ENCODE assay signal across 10 cellular contexts in genomic region chr5:78886650-78887230, GRCh38.
DNase-seq lines count a peak whose midpoint lies in the region; TF ChIP-seq lines count a peak whose summit lies in the region.
"Had no signal": no experiment of that assay in that cellular context is flagged by ENCODE, and none has a peak within 500 bp of the region (broad histone marks: within the 10 kb centered on the region; RNA-seq: fewer than 3 reads in every experiment).

No MANE protein-coding gene starts in this region.

- 79% methylated on average over 2 of the region's 2 CpGs for WGBS in suprapubic skin

- H3K36me3 ChIP-seq in brain microvascular endothelial cell (replicated peaks) (no peaks in the 10 kb centered on the region), suprapubic skin (no peaks in the 10 kb centered on the region)

- peak; percentile 74 for TF ChIP-seq CTCF in Calu3 (IDR thresholded peaks at IDR 0.05; ENCODE audit: unreplicated experiment)
- peak; percentile 59 for TF ChIP-seq CTCF in brain microvascular endothelial cell (IDR thresholded peaks at IDR 0.05; ENCODE audit: low read depth, low read length, missing control alignments)
- TF ChIP-seq CTCF in nephron (IDR thresholded peaks at IDR 0.05; ENCODE audit: unreplicated experiment in 3 of 3) = peak; percentile 43 to 54 (median 50)
- TF ChIP-seq CTCF in suprapubic skin (IDR thresholded peaks at IDR 0.05) = peak in 1 of 2 donors; percentile 24

- H3K4me3 ChIP-seq in brain microvascular endothelial cell (ENCODE audit: low read depth, low read length) = no peak overlapping the region
- H3K4me3 ChIP-seq in suprapubic skin = no peak overlapping the region

- H3K4me1 ChIP-seq in suprapubic skin = peaks cover 5% of the 10 kb centered on the region

- H3K4me3 Mint-ChIP-seq in Calu3 (ENCODE audit: low read depth, unreplicated experiment) (no peak overlapping the region), nephron (no peak overlapping the region)

- H3K9me3 Mint-ChIP-seq in Calu3 (ENCODE audit: low read depth, unreplicated experiment) = no peaks in the 10 kb centered on the region
- H3K9me3 Mint-ChIP-seq in nephron = no peaks in the 10 kb centered on the region

- no peak for TF ChIP-seq POLR2A in suprapubic skin (IDR thresholded peaks at IDR 0.05)

- no peaks in the 10 kb centered on the region for H3K27me3 ChIP-seq in brain microvascular endothelial cell (replicated peaks)
- H3K27me3 ChIP-seq in suprapubic skin = no peaks in the 10 kb centered on the region

- H3K36me3 Mint-ChIP-seq in Calu3 (ENCODE audit: insufficient read depth, unreplicated experiment) = no peaks in the 10 kb centered on the region
- H3K36me3 Mint-ChIP-seq in nephron (ENCODE audit: low read depth) = peaks cover 3% of the 10 kb centered on the region

- H3K27me3 Mint-ChIP-seq in Calu3 (ENCODE audit: unreplicated experiment) = no peaks in the 10 kb centered on the region
- no peaks in the 10 kb centered on the region for H3K27me3 Mint-ChIP-seq in nephron (ENCODE audit: low read depth)

- no peak for TF ChIP-seq EP300 in suprapubic skin (IDR thresholded peaks at IDR 0.05)

- no peak overlapping the region for H3K27ac Mint-ChIP-seq in Calu3 (ENCODE audit: unreplicated experiment)
- peak overlapping the region in 1 of 3 experiments; percentile 39 for H3K27ac Mint-ChIP-seq in nephron

- H3K9me3 ChIP-seq in suprapubic skin = no peaks in the 10 kb centered on the region

- in situ Hi-C loops in brain microvascular endothelial cell (cut with HindIII; ENCODE audit: low pct_ligation_motif_present, low sequenced_read_pairs) = no loop called here

- intact Hi-C loops in Calu3 (cut with micrococcal nuclease; ENCODE audit: unreplicated experiment) = loop anchor here (5.0 to 10.0 kb wide), 3 partner anchors 249 to 412 kb away; no protein-coding TSS in a partner anchor

- no TSS peak for BruUV-seq in Calu3 (replicated peaks; lab: Mats Ljungman, UMichigan)

- CTCF ChIA-PET in Calu3 (lab: Charles Lee) = interaction anchor here (0.5 to 1.1 kb wide), 5 partner anchors 143 to 424 kb away, joined by 3 to 4 read pairs (median 3); no protein-coding TSS in a partner anchor

- H3K4me1 Mint-ChIP-seq in Calu3 (ENCODE audit: low read depth, unreplicated experiment) (no peaks in the 10 kb centered on the region), nephron (peaks cover 32% of the 10 kb centered on the region)

- H3K27ac ChIP-seq in brain microvascular endothelial cell (no peak overlapping the region), suprapubic skin (no peak overlapping the region)

- DNase-seq in Calu3 (no peak), HT1080 (ENCODE audit: low read depth) (peak; percentile 11), brain microvascular endothelial cell (no peak), suprapubic skin (ENCODE audit: low spot score in 2 of 2) (no peak), HK-2 (ENCODE audit: unreplicated experiment) (no peak), HuH-7 (ENCODE audit: low spot score) (no peak), ecto neural progenitor cell (ENCODE audit: low spot score) (no peak)
- DNase-seq: activated CD8-positive, alpha-beta memory T cell treated with anti-CD3 and anti-CD28 coated beads for 24 hours; hypothalamus had no signal
